Comparison of ENCODE assay signal across 18 cellular contexts in the genomic region with DNA sequence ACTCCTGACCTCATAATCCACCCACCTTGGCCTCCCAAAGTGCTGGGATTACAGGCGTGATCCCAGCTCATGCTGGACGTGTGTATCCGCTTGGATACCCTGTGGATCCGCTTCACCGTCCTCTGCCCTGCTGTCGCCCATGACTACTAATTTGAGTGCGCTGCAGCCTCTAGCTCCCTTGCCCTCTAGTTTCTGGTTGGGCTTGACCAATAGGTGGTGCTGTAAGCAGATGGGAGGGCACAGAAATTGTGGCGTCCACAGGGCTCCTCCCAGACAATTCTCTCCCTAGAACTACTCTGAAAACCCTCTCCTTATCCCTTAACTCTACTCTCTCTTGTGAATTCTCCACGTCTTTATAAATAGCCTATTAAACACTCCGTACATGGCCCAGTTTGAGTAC. TPM values are rescaled to one million over a fixed set of nuclear protein-coding genes. Genes with fewer than 3 reads are reported as not detected.
DNase-seq lines count a peak whose midpoint lies in the region; ATAC-seq and TF ChIP-seq lines count a peak whose summit lies in the region.
"Had no signal": no experiment of that assay in that cellular context is flagged by ENCODE, and none has a peak within 500 bp of the region (broad histone marks: within the 10 kb centered on the region; RNA-seq: fewer than 3 reads in every experiment).

No MANE protein-coding gene starts in this region.

- no peaks in the 10 kb centered on the region for H3K9me3 ChIP-seq in HEK293 (ENCODE audit: control insufficient read depth, insufficient read depth, low read depth, low read length)
- H3K9me3 ChIP-seq: stomach had no signal

- TF ChIP-seq CTCF in HEK293 (tag by site-specific recombination; IDR thresholded peaks at IDR 0.05): no peak

- ATAC-seq in naive thymus-derived CD8-positive, alpha-beta T cell: no peak
- ATAC-seq in T-cell (replicated peaks in 1 of 4): no peak
- no peak for ATAC-seq in HG03460 (IDR thresholded peaks at IDR 0.05; ENCODE audit: unreplicated experiment)
- ATAC-seq: left cardiac atrium, natural killer cell, sciatic nerve had no signal

- H3K4me1 ChIP-seq in HEK293 (ENCODE audit: control insufficient read depth, insufficient read depth, low read length): no peaks in the 10 kb centered on the region
- H3K4me1 ChIP-seq: stomach had no signal

- in situ Hi-C loops in KBM-7 (cut with MboI; ENCODE audit: low pct_unique_long_range_greater_than_20kb, low sequenced_read_pairs): no loop called here

- no peak overlapping the region for H3K27ac ChIP-seq in HEK293 (ENCODE audit: extremely low read depth, low read depth, low read length)
- H3K27ac ChIP-seq: stomach had no signal

- H3K36me3 ChIP-seq in HEK293 (ENCODE audit: control insufficient read depth in 2 of 2, insufficient read depth in 1 of 2, low read length in 2 of 2): no peaks in the 10 kb centered on the region
- H3K36me3 ChIP-seq: stomach had no signal

- no peaks in the 10 kb centered on the region for H3K9me3 Mint-ChIP-seq in naive thymus-derived CD8-positive, alpha-beta T cell
- no peaks in the 10 kb centered on the region for H3K9me3 Mint-ChIP-seq in T-cell

- no peak overlapping the region for H3K4me3 Mint-ChIP-seq in naive thymus-derived CD8-positive, alpha-beta T cell
- no peak overlapping the region for H3K4me3 Mint-ChIP-seq in T-cell
- H3K4me3 Mint-ChIP-seq: natural killer cell had no signal

- H3K27me3 Mint-ChIP-seq in naive thymus-derived CD8-positive, alpha-beta T cell: peaks cover 3 to 8% (median 6%) of the 10 kb centered on the region in 5 donors
- peaks cover 6 to 8% of the 10 kb centered on the region in 2 donors for H3K27me3 Mint-ChIP-seq in T-cell

- H3K4me1 Mint-ChIP-seq in naive thymus-derived CD8-positive, alpha-beta T cell: no peaks in the 10 kb centered on the region
- H3K4me1 Mint-ChIP-seq in T-cell: no peaks in the 10 kb centered on the region
- H3K4me1 Mint-ChIP-seq: natural killer cell had no signal

- H3K4me3 ChIP-seq in HEK293 (ENCODE audit: low read depth, low read length): no peak overlapping the region
- H3K4me3 ChIP-seq: stomach had no signal

- CTCF ChIA-PET in HEK293 (lab: Yijun Ruan, JAX) (interaction anchor here (0.9 kb wide), 1 partner anchor 232 kb away, joined by 3 read pairs; no protein-coding TSS in a partner anchor), T-cell (lab: Charles Lee) (no interaction called here)

- DNase-seq in ELF-1 (ENCODE audit: low read depth, low spot score) (peak; percentile 60), RPMI7951 (ENCODE audit: low read depth) (peak; percentile 50), islet precursor cell (peak; percentile 69), T-cell (no peak), KBM-7 (no peak)
- no peak for DNase-seq in naive thymus-derived CD8-positive, alpha-beta T cell
- DNase-seq: activated T-cell treated with anti-CD3 and anti-CD28 coated beads, Interleukin-2, amount 50 U/mL, for 48 hours; amygdala; C1 segment of cervical spinal cord; dermis blood vessel endothelial cell; left cardiac atrium; natural killer cell; NCI-H1417; NCI-H526 treated with DMSO at 0.1 percent for 48 hours; stomach had no signal

- POLR2A ChIA-PET in HEK293 (lab: Yijun Ruan, JAX) (no interaction called here), T-cell (lab: Charles Lee) (no interaction called here)
- POLR2A ChIA-PET in naive thymus-derived CD8-positive, alpha-beta T cell (lab: Charles Lee): no interaction called here

- H3K27ac Mint-ChIP-seq in naive thymus-derived CD8-positive, alpha-beta T cell: no peak overlapping the region
- H3K27ac Mint-ChIP-seq in T-cell: no peak overlapping the region
- H3K27ac Mint-ChIP-seq: natural killer cell had no signal

- H3K36me3 Mint-ChIP-seq in naive thymus-derived CD8-positive, alpha-beta T cell: no peaks in the 10 kb centered on the region
- no peaks in the 10 kb centered on the region for H3K36me3 Mint-ChIP-seq in T-cell
- H3K36me3 Mint-ChIP-seq: natural killer cell had no signal

TF ChIP-seq in HEK293, 187 proteins besides CTCF, POLR2A, EP300 and RAD21:
- TF ChIP-seq ZNF654 (tag by site-specific recombination; IDR thresholded peaks at IDR 0.05; ENCODE audit: low read depth) (peak; percentile 24; the same call in 1 of the 2 replicates), ZNF473 (tag by site-specific recombination; IDR thresholded peaks at IDR 0.05) (no peak)

RNA-seq across cellular contexts. Expression of a gene that starts 36.2 kb away (rescaled TPM):
- total RNA-seq in RPMI7951 (2014; rRNA removed; shearing (Covaris generic)): 0.20 TPM in 1 of 2 replicates, not detected in the other
- total RNA-seq in naive thymus-derived CD8-positive, alpha-beta T cell: not detected
- not detected for polyA plus RNA-seq in naive thymus-derived CD8-positive, alpha-beta T cell
- not detected for total RNA-seq in T-cell
- total RNA-seq: natural killer cell, sciatic nerve had no signal
- polyA plus RNA-seq: stomach had no signal

Comparison
In these comparisons a context has a peak if more than half of its experiments do, and no peak if none do; other contexts are left out.
1. DNase-seq: peak in ELF-1 (single experiment), RPMI7951 (single experiment) and islet precursor cell (single experiment); none in naive thymus-derived CD8-positive, alpha-beta T cell (0 of 10), T-cell (0 of 34) and KBM-7 (single experiment).